9 cellular contexts compared by ENCODE assay signal in genomic region chrX:154341399-154342298, GRCh38. TPM values are rescaled to one million over a fixed set of nuclear protein-coding genes. Genes with fewer than 3 reads are reported as not detected.
DNase-seq lines count a peak whose midpoint lies in the region; ATAC-seq, FAIRE-seq and TF ChIP-seq lines count a peak whose summit lies in the region.
"Not testable (repeated sequence)": the region's sequence is repeated elsewhere in the genome, so short reads cannot be mapped to it uniquely, and the experiment has no call there.
"Had no signal": no experiment of that assay in that cellular context is flagged by ENCODE, and none has a peak within 500 bp of the region (broad histone marks: within the 10 kb centered on the region; RNA-seq: fewer than 3 reads in every experiment).

No MANE protein-coding gene starts in this region.

- H3K36me3 ChIP-seq in endothelial cell of umbilical vein (ENCODE audit: control insufficient read depth in 2 of 2, extremely low read depth in 1 of 2, insufficient read depth in 2 of 2, low read length in 2 of 2) = not testable (repeated sequence)

- not testable (repeated sequence) for H3K9ac ChIP-seq in endothelial cell of umbilical vein (replicated peaks; ENCODE audit: extremely low read depth, insufficient read depth, low read length)

- dilution Hi-C loops in endothelial cell of umbilical vein (cut with MboI; ENCODE audit: extremely low pct_ligation_motif_present, low sequenced_read_pairs) = not testable (repeated sequence)

- H2AFZ ChIP-seq in endothelial cell of umbilical vein (ENCODE audit: low read depth, low read length) = not testable (repeated sequence)

- peak; percentile 74 for ATAC-seq in GM18502 (IDR thresholded peaks at IDR 0.05; ENCODE audit: poor library complexity, unreplicated experiment)
- ATAC-seq in GM21390 (IDR thresholded peaks at IDR 0.05; ENCODE audit: unreplicated experiment) = peak; percentile 75
- ATAC-seq in HG02970 (IDR thresholded peaks at IDR 0.05; ENCODE audit: low FRiP score, unreplicated experiment) = peak; percentile 59

- not testable (repeated sequence) for H3K27me3 ChIP-seq in endothelial cell of umbilical vein (ENCODE audit: control insufficient read depth in 2 of 2, insufficient read depth in 2 of 2, low read length in 2 of 2)

- not testable (repeated sequence) for H3K79me2 ChIP-seq in endothelial cell of umbilical vein (ENCODE audit: control insufficient read depth, insufficient read depth, low read length)

- H3K9me3 ChIP-seq in endothelial cell of umbilical vein (replicated peaks; ENCODE audit: control insufficient read depth, insufficient read depth, low read length) = not testable (repeated sequence)

- CTCF ChIA-PET in endothelial cell of umbilical vein (lab: Charles Lee) = not testable (repeated sequence)

- TF ChIP-seq POLR2A in endothelial cell of umbilical vein (IDR thresholded peaks at IDR 0.05; ENCODE audit: low read depth, low read length) = not testable (repeated sequence)

- H4K20me1 ChIP-seq in endothelial cell of umbilical vein (replicated peaks; ENCODE audit: control insufficient read depth, extremely low read depth, insufficient read depth, low read length) = not testable (repeated sequence)

- not testable (repeated sequence) for DNase-seq in HTR-8/SVneo (ENCODE audit: insufficient read length, low spot score); endothelial cell of umbilical vein (ENCODE audit: low read depth, low spot score)
- DNase-seq in posterior vena cava (ENCODE audit: low spot score) = peak; percentile 36

- intact Hi-C loops in endothelial cell of umbilical vein (cut with micrococcal nuclease); posterior vena cava (cut with DNase I): not testable (repeated sequence)

- POLR2A ChIA-PET in endothelial cell of umbilical vein (lab: Charles Lee) = not testable (repeated sequence)

- not testable (repeated sequence) for H3K4me3 ChIP-seq in endothelial cell of umbilical vein (replicated peaks in 1 of 3; ENCODE audit: insufficient read depth in 1 of 3, low read depth in 1 of 3, low read length in 3 of 3)

- not testable (repeated sequence) for BruUV-seq in endothelial cell of umbilical vein (replicated peaks; lab: Mats Ljungman, UMichigan)

- not testable (repeated sequence) for H3K4me1 ChIP-seq in endothelial cell of umbilical vein (ENCODE audit: control insufficient read depth, extremely low read depth, insufficient read depth, low read length)

- H3K27ac ChIP-seq in endothelial cell of umbilical vein (ENCODE audit: insufficient read depth, low read depth, low read length) = not testable (repeated sequence)

- H3K9me1 ChIP-seq in endothelial cell of umbilical vein (replicated peaks; ENCODE audit: control insufficient read depth, extremely low read depth, insufficient read depth, low read length) = not testable (repeated sequence)

- FAIRE-seq in HTR-8/SVneo (lab: Jason Lieb, UNC) (peak; percentile 98), endothelial cell of umbilical vein (lab: Jason Lieb, UNC) (peak; percentile 100)

- TF ChIP-seq CTCF in endothelial cell of umbilical vein (IDR thresholded peaks at IDR 0.05; ENCODE audit: extremely low read depth in 1 of 2, insufficient read depth in 1 of 2, low read depth in 1 of 2, low read length in 2 of 2) = not testable (repeated sequence)

- H3K4me2 ChIP-seq in endothelial cell of umbilical vein (ENCODE audit: insufficient read depth, low read length) = not testable (repeated sequence)

RNA-seq across cellular contexts. Expression of gene FLNA, which starts 32.8 kb away (rescaled TPM):
- total RNA-seq in endothelial cell of umbilical vein (1,474 and 1,671 TPM in 2 replicates), posterior vena cava (1,000 to 10,000 TPM; 5,571 to 6,731 TPM)
- 658 and 817 TPM in 2 replicates for polyA plus RNA-seq in endothelial cell of umbilical vein
- 586 and 692 TPM in 2 replicates for polyA plus RNA-seq in endothelial cell of umbilical vein (2011; cell fraction: cytosol; rRNA removed)
- polyA plus RNA-seq in endothelial cell of umbilical vein (2011; cell fraction: nucleus; rRNA removed) = 1,827 and 2,405 TPM in 2 replicates
- polyA plus RNA-seq in endothelial cell of umbilical vein (2012) = 942 and 1,144 TPM in 2 replicates
- polyA minus RNA-seq in endothelial cell of umbilical vein = 2,274 and 2,423 TPM in 2 replicates
- 691 TPM for polyA minus RNA-seq in endothelial cell of umbilical vein (2011; cell fraction: cytosol; rRNA and poly(A)+ RNA removed)
- 948 and 1,772 TPM in 2 replicates for polyA minus RNA-seq in endothelial cell of umbilical vein (2011; cell fraction: nucleus; rRNA and poly(A)+ RNA removed)

RNA-seq across cellular contexts. Expression of gene EMD, which starts 37.4 kb away (rescaled TPM):
- total RNA-seq in endothelial cell of umbilical vein (71.5 and 76.8 TPM in 2 replicates), posterior vena cava (10 to 100 TPM; 61.8 to 67.2 TPM)
- 47.0 and 50.6 TPM in 2 replicates for polyA plus RNA-seq in endothelial cell of umbilical vein
- 62.3 and 65.3 TPM in 2 replicates for polyA plus RNA-seq in endothelial cell of umbilical vein (2011; cell fraction: cytosol; rRNA removed)
- polyA plus RNA-seq in endothelial cell of umbilical vein (2011; cell fraction: nucleus; rRNA removed) = 58.2 and 63.0 TPM in 2 replicates
- 69.6 and 87.5 TPM in 2 replicates for polyA plus RNA-seq in endothelial cell of umbilical vein (2012)
- 34.2 and 47.7 TPM in 2 replicates for polyA minus RNA-seq in endothelial cell of umbilical vein
- polyA minus RNA-seq in endothelial cell of umbilical vein (2011; cell fraction: cytosol; rRNA and poly(A)+ RNA removed) = 56.5 TPM
- polyA minus RNA-seq in endothelial cell of umbilical vein (2011; cell fraction: nucleus; rRNA and poly(A)+ RNA removed) = 14.7 and 18.9 TPM in 2 replicates

RNA-seq across cellular contexts. Expression of gene TKTL1, which starts 46.1 kb away (rescaled TPM):
- not detected in 2 replicates for total RNA-seq in endothelial cell of umbilical vein
- polyA plus RNA-seq in endothelial cell of umbilical vein = 0.03 TPM in 1 of 2 replicates, not detected in the other
- polyA plus RNA-seq in endothelial cell of umbilical vein (2011; cell fraction: cytosol; rRNA removed) = not detected in 2 replicates
- not detected in 2 replicates for polyA plus RNA-seq in endothelial cell of umbilical vein (2011; cell fraction: nucleus; rRNA removed)
- 0.07 TPM in 1 of 2 replicates, not detected in the other for polyA plus RNA-seq in endothelial cell of umbilical vein (2012)
- not detected in 2 replicates for polyA minus RNA-seq in endothelial cell of umbilical vein
- polyA minus RNA-seq in endothelial cell of umbilical vein (2011; cell fraction: cytosol; rRNA and poly(A)+ RNA removed) = not detected
- polyA minus RNA-seq in endothelial cell of umbilical vein (2011; cell fraction: nucleus; rRNA and poly(A)+ RNA removed) = not detected in 2 replicates
- total RNA-seq in posterior vena cava = under 1 TPM; 0.29 to 0.46 TPM
- total RNA-seq: fibroblast of villous mesenchyme, G401 had no signal

RNA-seq across cellular contexts. Expression of gene TEX28, which starts 46.7 kb away (rescaled TPM):
- total RNA-seq in endothelial cell of umbilical vein = not detected in 2 replicates
- not detected in 2 replicates for polyA plus RNA-seq in endothelial cell of umbilical vein
- polyA plus RNA-seq in endothelial cell of umbilical vein (2011; cell fraction: cytosol; rRNA removed) = not detected in 2 replicates
- polyA plus RNA-seq in endothelial cell of umbilical vein (2011; cell fraction: nucleus; rRNA removed) = not detected in 2 replicates
- not detected in 2 replicates for polyA plus RNA-seq in endothelial cell of umbilical vein (2012)
- not detected in 2 replicates for polyA minus RNA-seq in endothelial cell of umbilical vein
- not detected for polyA minus RNA-seq in endothelial cell of umbilical vein (2011; cell fraction: cytosol; rRNA and poly(A)+ RNA removed)
- not detected in 2 replicates for polyA minus RNA-seq in endothelial cell of umbilical vein (2011; cell fraction: nucleus; rRNA and poly(A)+ RNA removed)
- total RNA-seq in posterior vena cava = not detected
- total RNA-seq: fibroblast of villous mesenchyme, G401, H4 had no signal

RNA-seq across cellular contexts. Expression of gene RPL10, which starts 56.5 kb away (rescaled TPM):
- 2,493 and 2,979 TPM in 2 replicates for total RNA-seq in endothelial cell of umbilical vein
- polyA plus RNA-seq in endothelial cell of umbilical vein = 6,375 and 7,586 TPM in 2 replicates
- 8,116 and 9,197 TPM in 2 replicates for polyA plus RNA-seq in endothelial cell of umbilical vein (2011; cell fraction: cytosol; rRNA removed)
- polyA plus RNA-seq in endothelial cell of umbilical vein (2011; cell fraction: nucleus; rRNA removed) = 2,307 and 2,831 TPM in 2 replicates
- polyA plus RNA-seq in endothelial cell of umbilical vein (2012) = 3,703 and 5,650 TPM in 2 replicates
- 1,869 and 2,194 TPM in 2 replicates for polyA minus RNA-seq in endothelial cell of umbilical vein
- 1,135 TPM for polyA minus RNA-seq in endothelial cell of umbilical vein (2011; cell fraction: cytosol; rRNA and poly(A)+ RNA removed)
- 299 and 338 TPM in 2 replicates for polyA minus RNA-seq in endothelial cell of umbilical vein (2011; cell fraction: nucleus; rRNA and poly(A)+ RNA removed)
- total RNA-seq in posterior vena cava = 1,000 to 10,000 TPM; 2,294 to 2,387 TPM
